ENCODE assay signal across 25 cellular contexts in genomic region chr20:48007356-48007755, GRCh38.
"Had no signal": no experiment of that assay in that cellular context is flagged by ENCODE, and none has a peak within 500 bp of the region (broad histone marks: within the 10 kb centered on the region; RNA-seq: fewer than 3 reads in every experiment).

No MANE protein-coding gene starts in this region.

- H3K27ac ChIP-seq: brain microvascular endothelial cell, coronary artery, lower lobe of right lung, parathyroid adenoma, testis, upper lobe of left lung had no signal

- H3K4me2 ChIP-seq: smooth muscle cell had no signal

- H3K4me1 ChIP-seq: lower lobe of right lung, parathyroid adenoma, testis had no signal

- H3K79me2 ChIP-seq: parathyroid adenoma had no signal

- FAIRE-seq: endometrium had no signal

- H3K4me3 ChIP-seq: coronary artery, lower lobe of right lung, smooth muscle cell, testis, upper lobe of left lung had no signal

- H2AFZ ChIP-seq: parathyroid adenoma had no signal

- H3K27me3 ChIP-seq: brain microvascular endothelial cell, testis, upper lobe of left lung had no signal

- ATAC-seq: activated CD8-positive, alpha-beta T cell treated with anti-CD3 and anti-CD28 coated beads for 36 hours; activated T-cell treated with anti-CD3 and anti-CD28 coated beads, Interleukin-2, amount 50 U/mL, for 4 hours; left colon; lower lobe of right lung; natural killer cell treated with Interleukin-12 subunit alpha and Interleukin-12 subunit beta and Interleukin-15 and Interleukin-18, amount 100 ng/mL, for 72 hours; sciatic nerve; stimulated activated effector memory CD8-positive, alpha-beta T cell treated with anti-CD3 and anti-CD28 coated beads, Interleukin-12 subunit alpha, Interleukin-12 subunit beta, amount 100 ng/mL, for 72 hours; T-helper 17 cell had no signal

- H3K36me3 ChIP-seq: brain microvascular endothelial cell, lower lobe of right lung, upper lobe of left lung had no signal

- H3K9ac ChIP-seq: parathyroid adenoma had no signal

- DNase-seq: activated CD4-positive, alpha-beta T cell treated with anti-CD3 and anti-CD28 coated beads for 48 hours; activated CD4-positive, CD25-positive, alpha-beta regulatory T cell; activated CD8-positive, alpha-beta T cell treated with anti-CD3 and anti-CD28 coated beads for 36 hours; activated naive CD4-positive, alpha-beta T cell treated with anti-CD3 and anti-CD28 coated beads for 36 hours; activated T-cell treated with anti-CD3 and anti-CD28 coated beads, Interleukin-2, amount 50 U/mL, for 4 hours; brain microvascular endothelial cell; central memory CD4-positive, alpha-beta T cell; erythroblast; foreskin melanocyte; glutamatergic neuron; hippocampal formation; islet precursor cell; left colon; lower lobe of right lung; stimulated activated CD4-positive, alpha-beta T cell treated with anti-CD3 and anti-CD28 coated beads, Interleukin-4, amount 100 ng/mL, for 24 hours; T-helper 17 cell; testis; upper lobe of left lung had no signal

- H3K9me3 ChIP-seq: testis had no signal
